Comparison of ENCODE assay signal across 1 cellular context in the genomic region with DNA sequence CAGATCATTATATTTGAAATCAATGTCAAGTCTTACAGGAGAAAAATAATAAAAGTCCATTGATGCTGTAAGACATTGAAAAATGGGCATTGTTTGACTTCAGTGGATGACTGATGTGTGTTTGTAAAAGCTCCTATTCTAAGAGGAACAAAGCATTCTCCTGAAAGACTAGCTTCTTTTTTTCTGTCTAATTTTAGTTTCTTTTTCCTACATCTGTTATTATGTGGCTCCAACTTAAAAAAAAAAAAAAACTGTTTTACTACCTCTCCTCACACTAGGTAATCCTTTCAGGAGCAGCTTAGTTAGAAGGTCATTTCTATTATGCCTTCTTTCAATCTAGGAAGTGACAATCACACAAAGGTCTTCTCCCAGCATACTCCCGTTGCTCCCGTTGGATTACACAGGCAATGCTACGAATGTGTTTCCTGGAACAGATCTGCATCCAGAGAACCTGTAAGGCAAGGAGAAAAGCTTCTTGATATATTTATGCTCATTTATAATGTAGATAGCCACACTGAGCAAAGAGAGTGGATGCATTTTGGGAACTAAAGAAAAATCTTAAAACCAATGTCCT.
TF ChIP-seq lines count a peak whose summit lies in the region.

No MANE protein-coding gene starts in this region.

TF ChIP-seq in HEK293T, 16 proteins besides CTCF, POLR2A, EP300 and RAD21 (continued from another document):
- TF ChIP-seq, protein P1, sequence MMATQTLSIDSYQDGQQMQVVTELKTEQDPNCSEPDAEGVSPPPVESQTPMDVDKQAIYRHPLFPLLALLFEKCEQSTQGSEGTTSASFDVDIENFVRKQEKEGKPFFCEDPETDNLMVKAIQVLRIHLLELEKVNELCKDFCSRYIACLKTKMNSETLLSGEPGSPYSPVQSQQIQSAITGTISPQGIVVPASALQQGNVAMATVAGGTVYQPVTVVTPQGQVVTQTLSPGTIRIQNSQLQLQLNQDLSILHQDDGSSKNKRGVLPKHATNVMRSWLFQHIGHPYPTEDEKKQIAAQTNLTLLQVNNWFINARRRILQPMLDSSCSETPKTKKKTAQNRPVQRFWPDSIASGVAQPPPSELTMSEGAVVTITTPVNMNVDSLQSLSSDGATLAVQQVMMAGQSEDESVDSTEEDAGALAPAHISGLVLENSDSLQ (IDR thresholded peaks at IDR 0.05): no peak
- TF ChIP-seq FOXK2 (IDR thresholded peaks at IDR 0.05) (no peak), HDGF (IDR thresholded peaks at IDR 0.05; ENCODE audit: borderline replicate concordance) (no peak), L3MBTL2 (conservative IDR thresholded peaks at IDR 0.05) (no peak), ARNT (IDR thresholded peaks at IDR 0.05) (no peak), ELF4 (IDR thresholded peaks at IDR 0.05) (no peak), FOXA1 (IDR thresholded peaks at IDR 0.05) (no peak), SUZ12 (IDR thresholded peaks at IDR 0.05) (no peak), LEF1 (IDR thresholded peaks at IDR 0.05; ENCODE audit: borderline replicate concordance) (no peak), BHLHE40 (IDR thresholded peaks at IDR 0.05; ENCODE audit: borderline replicate concordance) (no peak)
